ENCODE assay signal across 13 cellular contexts in genomic region chr6:35718354-35718695, GRCh38. TPM values are rescaled to one million over a fixed set of nuclear protein-coding genes. Genes with fewer than 3 reads are reported as not detected.
DNase-seq lines count a peak whose midpoint lies in the region; ATAC-seq, FAIRE-seq and TF ChIP-seq lines count a peak whose summit lies in the region.
"Had no signal": no experiment of that assay in that cellular context is flagged by ENCODE, and none has a peak within 500 bp of the region (broad histone marks: within the 10 kb centered on the region; RNA-seq: fewer than 3 reads in every experiment).

No MANE protein-coding gene starts in this region.

- in situ Hi-C loops in K562 (cut with MboI) (no loop called here), ACHN (cut with HindIII; ENCODE audit: low pct_ligation_motif_present, low pct_unique_long_range_greater_than_20kb, low sequenced_read_pairs) (no loop called here)

- H3K27ac Mint-ChIP-seq in neural crest cell (ENCODE audit: unreplicated experiment): peak overlapping the region; percentile 24

- H3K27me3 Mint-ChIP-seq in neural crest cell (ENCODE audit: low read depth): no peaks in the 10 kb centered on the region

- H3K4me2 ChIP-seq in K562 (ENCODE audit: insufficient read depth, low read length): no peak overlapping the region

- CTCF ChIA-PET in K562 (lab: Yijun Ruan, JAX; ENCODE audit: low intra/inter-chr PET ratio): interaction anchor here (0.7 kb wide), 1 partner anchor 18 kb away, joined by 3 read pairs; no protein-coding TSS in a partner anchor

- peaks cover 51% of the 10 kb centered on the region for H3K4me1 Mint-ChIP-seq in neural crest cell

- no peaks in the 10 kb centered on the region for H3K9me3 ChIP-seq in K562 (replicated peaks; ENCODE audit: control insufficient read depth, insufficient read depth, low read depth, low read length)
- H3K9me3 ChIP-seq: Caco-2 had no signal

- peaks cover 22 to 23% of the 10 kb centered on the region in 2 experiments; a peak in 4 of 5 replicates for H3K4me1 ChIP-seq in K562 (replicated peaks in 1 of 2; ENCODE audit: control insufficient read depth in 2 of 2, insufficient read depth in 2 of 2, low read length in 2 of 2)

- no peaks in the 10 kb centered on the region for H3K36me3 ChIP-seq in K562 (ENCODE audit: control insufficient read depth, insufficient read depth, low read length)

- no peaks in the 10 kb centered on the region for H3K9me3 Mint-ChIP-seq in neural crest cell

- no TSS peak for BruUV-seq in K562 (replicated peaks; lab: Mats Ljungman, UMichigan)

- FAIRE-seq in K562 (lab: Jason Lieb, UNC): no peak
- FAIRE-seq: urothelium cell line had no signal

- H3K27ac ChIP-seq in C4-2B (peak overlapping the region; percentile 37; the same call in 1 of the 2 replicates), HL-60 (replicated peaks) (peak overlapping the region; percentile 73), K562 (ENCODE audit: extremely low read depth, low read depth, low read length) (no peak overlapping the region)

- no peak for ATAC-seq in K562

- H2AFZ ChIP-seq in K562 (ENCODE audit: low read depth, low read length): no peak overlapping the region

- 62% methylated on average over 4 of the region's 4 CpGs for WGBS in K562 (ENCODE audit: insufficient coverage, low coverage, missing lambda C conversion rate)

- no peak overlapping the region for H3K4me3 ChIP-seq in HL-60 (replicated peaks; ENCODE audit: insufficient read depth, low read length)
- H3K4me3 ChIP-seq in K562: no peak overlapping the region
- H3K4me3 ChIP-seq: lung had no signal

- no peaks in the 10 kb centered on the region for H4K20me1 ChIP-seq in K562 (replicated peaks; ENCODE audit: control insufficient read depth, insufficient read depth, low read length)

- POLR2A ChIA-PET in K562 (lab: Yijun Ruan, JAX): no interaction called here

- intact Hi-C loops in K562 (cut with micrococcal nuclease): no loop called here

- no peaks in the 10 kb centered on the region for H3K9me1 ChIP-seq in K562 (ENCODE audit: control insufficient read depth, insufficient read depth, low read length)

- H3K79me2 ChIP-seq in K562 (ENCODE audit: control insufficient read depth, insufficient read depth, low read length): no peaks in the 10 kb centered on the region

- TF ChIP-seq RAD21 in K562 (CRISPR knock-in tag; conservative IDR thresholded peaks at IDR 0.05 in 1 of 2, IDR thresholded peaks at IDR 0.05 in 1 of 2): no peak

- peak overlapping the region in 1 of 2 experiments; percentile 38; a peak in 1 of 4 replicates for H3K9ac ChIP-seq in K562 (ENCODE audit: insufficient read depth in 1 of 2, low read depth in 2 of 2, low read length in 2 of 2)

- peak overlapping the region; percentile 8 for H3K4me3 Mint-ChIP-seq in neural crest cell

- no peak for TF ChIP-seq CTCF in C4-2B (conservative IDR thresholded peaks at IDR 0.05)
- no peak for TF ChIP-seq CTCF in HL-60 (IDR thresholded peaks at IDR 0.05; ENCODE audit: insufficient read depth, low read length)
- no peak for TF ChIP-seq CTCF in K562 (IDR thresholded peaks at IDR 0.05 in 2 of 3, conservative IDR thresholded peaks at IDR 0.05 in 1 of 3; ENCODE audit: insufficient read depth in 2 of 3, low read depth in 1 of 3, low read length in 3 of 3)
- TF ChIP-seq CTCF in neural crest cell (conservative IDR thresholded peaks at IDR 0.05): no peak

- H3K27me3 ChIP-seq in HL-60 (ENCODE audit: insufficient read depth, poor library complexity, severe bottlenecking) (no peaks in the 10 kb centered on the region), K562 (ENCODE audit: control insufficient read depth in 2 of 2, insufficient read depth in 2 of 2, low read length in 2 of 2) (0 out of 5 replicates have a peak, but pooled peaks cover 0 to 4% of the 10 kb centered on the region in 2 experiments)

- no peaks in the 10 kb centered on the region for H3K36me3 Mint-ChIP-seq in neural crest cell (ENCODE audit: low read depth)

- TF ChIP-seq POLR2A in K562 (conservative IDR thresholded peaks at IDR 0.05): no peak

- DNase-seq in HL-60 (ENCODE audit: low read depth in 1 of 2, low spot score in 1 of 2) (peak in 1 of 2 experiments; percentile 29), K562 (ENCODE audit: extremely low read depth in 1 of 4, low spot score in 3 of 4) (peak in 1 of 4 experiments; percentile 9), neural crest cell (ENCODE audit: low read depth, low spot score) (no peak), NCI-H2227 (lab: John Stamatoyannopoulos, UW; ENCODE audit: unreplicated experiment) (no peak), occipital lobe (lab: John Stamatoyannopoulos, UW) (no peak), NCI-H446 (lab: John Stamatoyannopoulos, UW) (no peak), ACHN (no peak)
- DNase-seq: aorta, Caco-2 had no signal

- TF ChIP-seq EP300 in K562 (IDR thresholded peaks at IDR 0.05; ENCODE audit: low read length): no peak

TF ChIP-seq in K562, 482 proteins besides CTCF, POLR2A, EP300 and RAD21 (continues in another document):
- TF ChIP-seq SPI1 (IDR thresholded peaks at IDR 0.05; ENCODE audit: borderline replicate concordance, low read depth, low read length): peak; percentile 31; the same call in 1 of the 2 replicates
- TF ChIP-seq ZNF124 (CRISPR knock-in tag; IDR thresholded peaks at IDR 0.05): no peak

RNA-seq across cellular contexts. Expression of gene ARMC12, which starts 18.5 kb away (rescaled TPM):
- total RNA-seq in K562 (2011; cell fraction: chromatin; rRNA removed; ENCODE audit: low replicate concordance): not detected in 2 replicates
- 0.50 TPM in 1 of 2 replicates, not detected in the other for total RNA-seq in K562 (2011; cell fraction: nucleolus; rRNA removed)
- not detected in 2 replicates for total RNA-seq in K562 (2011; cell fraction: nucleoplasm; rRNA removed)
- total RNA-seq in K562 (2014; rRNA removed) (0.09 TPM in 1 of 2 replicates, not detected in the other), K562 (2014; rRNA removed; fragmentation: Illumina TruSeq; extraction: Trizol) (0.36 TPM in 1 of 2 replicates, not detected in the other), K562 (2015; rRNA removed; fragmentation: Illumina TruSeq; extraction: Trizol) (not detected in 2 replicates), K562 (2021) (0.13 and 0.35 TPM in 2 replicates), neural crest cell (2.7 and 2.9 TPM in 2 replicates), occipital lobe (0.47 TPM)
- polyA plus RNA-seq in K562 (2011; rRNA removed) (0.26 and 0.45 TPM in 2 replicates), K562 (2014; fragmentation: Illumina TruSeq; extraction: Trizol) (0.36 TPM in 1 of 2 replicates, not detected in the other), K562 (2014; fragmentation: Nextera tagmentation; extraction: Ambion mirVana) (under 1 TPM in 1 of 2 experiments, not detected in 1; 0.13 TPM), K562 (2014; rRNA removed) (0.58 TPM in 1 of 2 replicates, not detected in the other)
- polyA plus RNA-seq in K562 (2011; cell fraction: cytosol; rRNA removed): 0.07 and 0.21 TPM in 2 replicates
- polyA plus RNA-seq in K562 (2011; cell fraction: nucleus; rRNA removed): 1.4 TPM in 2 replicates
- polyA plus RNA-seq in K562 (2012): 0.26 and 1.6 TPM in 2 replicates
- polyA minus RNA-seq in K562 (2011; rRNA and poly(A)+ RNA removed): 0.18 and 0.46 TPM in 2 replicates
- not detected in 2 replicates for polyA minus RNA-seq in K562 (2011; cell fraction: cytosol; rRNA and poly(A)+ RNA removed)
- 0.27 TPM in 1 of 2 replicates, not detected in the other for polyA minus RNA-seq in K562 (2011; cell fraction: nucleus; rRNA and poly(A)+ RNA removed)
- total RNA-seq: Caco-2 had no signal

RNA-seq across cellular contexts. Expression of gene FKBP5, which starts 29.6 kb away (rescaled TPM):
- total RNA-seq in K562 (2011; cell fraction: chromatin; rRNA removed; ENCODE audit: low replicate concordance): 23.5 and 58.7 TPM in 2 replicates
- total RNA-seq in K562 (2011; cell fraction: nucleolus; rRNA removed): 14.5 and 19.2 TPM in 2 replicates
- 38.3 and 72.2 TPM in 2 replicates for total RNA-seq in K562 (2011; cell fraction: nucleoplasm; rRNA removed)
- total RNA-seq in K562 (2014; rRNA removed) (75.0 and 82.8 TPM in 2 replicates), K562 (2014; rRNA removed; fragmentation: Illumina TruSeq; extraction: Trizol) (54.2 and 65.9 TPM in 2 replicates), K562 (2015; rRNA removed; fragmentation: Illumina TruSeq; extraction: Trizol) (39.9 and 43.8 TPM in 2 replicates), K562 (2021) (92.0 and 104 TPM in 2 replicates), neural crest cell (39.6 and 40.4 TPM in 2 replicates), occipital lobe (3.1 TPM)
- polyA plus RNA-seq in K562 (2011; rRNA removed) (59.7 and 86.1 TPM in 2 replicates), K562 (2014; fragmentation: Illumina TruSeq; extraction: Trizol) (128 and 151 TPM in 2 replicates), K562 (2014; fragmentation: Nextera tagmentation; extraction: Ambion mirVana) (10 to 100 TPM; 32.7 to 46.1 TPM), K562 (2014; rRNA removed) (76.6 and 76.8 TPM in 2 replicates)
- polyA plus RNA-seq in K562 (2011; cell fraction: cytosol; rRNA removed): 22.1 and 33.5 TPM in 2 replicates
- polyA plus RNA-seq in K562 (2011; cell fraction: nucleus; rRNA removed): 22.5 and 23.2 TPM in 2 replicates
- polyA plus RNA-seq in K562 (2012): 43.9 and 85.0 TPM in 2 replicates
- 71.5 and 74.0 TPM in 2 replicates for polyA minus RNA-seq in K562 (2011; rRNA and poly(A)+ RNA removed)
- polyA minus RNA-seq in K562 (2011; cell fraction: cytosol; rRNA and poly(A)+ RNA removed): 31.1 and 38.9 TPM in 2 replicates
- polyA minus RNA-seq in K562 (2011; cell fraction: nucleus; rRNA and poly(A)+ RNA removed): 13.3 and 18.5 TPM in 2 replicates

RNA-seq across cellular contexts. Expression of gene CLPSL2, which starts 58.1 kb away (rescaled TPM):
- total RNA-seq in K562 (2011; cell fraction: chromatin; rRNA removed; ENCODE audit: low replicate concordance): not detected in 2 replicates
- total RNA-seq in K562 (2011; cell fraction: nucleolus; rRNA removed): not detected in 2 replicates
- not detected in 2 replicates for total RNA-seq in K562 (2011; cell fraction: nucleoplasm; rRNA removed)
- total RNA-seq in K562 (2014; rRNA removed) (not detected in 2 replicates), K562 (2014; rRNA removed; fragmentation: Illumina TruSeq; extraction: Trizol) (not detected in 2 replicates), K562 (2015; rRNA removed; fragmentation: Illumina TruSeq; extraction: Trizol) (not detected in 2 replicates), K562 (2021) (not detected in 2 replicates), neural crest cell (not detected in 2 replicates), occipital lobe (not detected)
- polyA plus RNA-seq in K562 (2011; rRNA removed) (not detected in 2 replicates), K562 (2014; fragmentation: Illumina TruSeq; extraction: Trizol) (not detected in 2 replicates), K562 (2014; fragmentation: Nextera tagmentation; extraction: Ambion mirVana) (not detected), K562 (2014; rRNA removed) (not detected in 2 replicates)
- polyA plus RNA-seq in K562 (2011; cell fraction: cytosol; rRNA removed): not detected in 2 replicates
- not detected in 2 replicates for polyA plus RNA-seq in K562 (2011; cell fraction: nucleus; rRNA removed)
- not detected in 2 replicates for polyA plus RNA-seq in K562 (2012)
- not detected in 2 replicates for polyA minus RNA-seq in K562 (2011; rRNA and poly(A)+ RNA removed)
- polyA minus RNA-seq in K562 (2011; cell fraction: cytosol; rRNA and poly(A)+ RNA removed): not detected in 2 replicates
- polyA minus RNA-seq in K562 (2011; cell fraction: nucleus; rRNA and poly(A)+ RNA removed): not detected in 2 replicates
- total RNA-seq: aorta, lung had no signal
- polyA plus RNA-seq: aorta, esophagus, lung had no signal
